ENCODE assay signal across 28 cellular contexts in the genomic region with DNA sequence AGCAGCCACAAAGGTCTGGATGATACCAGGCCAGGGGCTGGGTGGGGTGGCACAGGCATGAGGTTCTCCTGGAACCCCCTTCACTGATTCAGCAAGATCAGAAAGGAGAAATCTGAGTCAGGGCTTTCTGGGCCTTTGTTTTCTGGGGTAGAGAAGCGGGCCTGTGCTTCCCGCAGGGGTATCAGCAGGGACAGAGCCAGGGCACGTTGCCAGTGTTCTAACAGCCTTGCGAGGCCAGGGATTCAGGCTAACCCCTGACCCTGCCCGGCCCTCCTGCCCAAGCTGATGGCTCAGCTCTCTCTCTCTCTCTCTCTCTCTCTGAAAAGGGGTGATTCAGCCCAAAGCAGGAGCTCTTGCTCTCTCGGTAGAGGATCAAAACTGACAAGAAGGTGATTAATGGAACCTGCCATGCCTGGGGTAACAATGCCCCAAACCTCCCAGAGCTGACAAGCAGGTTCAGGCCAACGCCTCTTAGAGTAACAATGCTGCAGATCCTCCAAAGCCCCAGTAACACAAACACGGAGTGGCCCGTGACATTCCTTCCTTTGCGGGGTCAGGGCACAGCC. TPM values are rescaled to one million over a fixed set of nuclear protein-coding genes. Genes with fewer than 3 reads are reported as not detected.
DNase-seq lines count a peak whose midpoint lies in the region; ATAC-seq and TF ChIP-seq lines count a peak whose summit lies in the region.
"Had no signal": no experiment of that assay in that cellular context is flagged by ENCODE, and none has a peak within 500 bp of the region (broad histone marks: within the 10 kb centered on the region; RNA-seq: fewer than 3 reads in every experiment).

No MANE protein-coding gene starts in this region.

- H3K27me3 ChIP-seq in Caco-2 (replicated peaks; ENCODE audit: control insufficient read depth, insufficient read depth, low read length) (no peaks in the 10 kb centered on the region), RWPE2 (ENCODE audit: insufficient read depth, poor library complexity, severe bottlenecking) (no peaks in the 10 kb centered on the region), osteoblast (ENCODE audit: insufficient read depth, low read length) (no peaks in the 10 kb centered on the region)
- H3K27me3 ChIP-seq: dorsolateral prefrontal cortex had no signal

- H3K4me3 ChIP-seq in Caco-2 (ENCODE audit: low read depth, low read length), result no peak overlapping the region
- H3K4me3 ChIP-seq in RWPE2 (ENCODE audit: severe bottlenecking), result no peak overlapping the region
- H3K4me3 ChIP-seq in osteoblast (ENCODE audit: insufficient read depth, low read length), result no peak overlapping the region
- H3K4me3 ChIP-seq: dorsolateral prefrontal cortex, heart left ventricle had no signal

- H3K9me3 Mint-ChIP-seq in Caco-2 (ENCODE audit: unreplicated experiment), result no peaks in the 10 kb centered on the region
- H3K9me3 Mint-ChIP-seq: activated CD4-positive, alpha-beta memory T cell treated with anti-CD3 and anti-CD28 coated beads, Interleukin-2, amount 10 ng/mL, durations not matched to agents 7 days and 5 days; activated naive CD8-positive, alpha-beta T cell treated with anti-CD3 and anti-CD28 coated beads, Interleukin-2, amount 10 ng/mL, durations not matched to agents 7 days and 5 days; CD8-positive, alpha-beta memory T cell; stimulated activated naive B cell treated with anti-CD40 and anti-IgM and Interleukin-4, amounts not matched to agents 10 μg/mL and 1 μg/mL and 100 μg/mL, for 72 hours; T-helper 1 cell treated with Interleukin-12 subunit alpha and Interleukin-12 subunit beta and Interleukin-4 antibody, amounts not matched to agents 30 μg/mL and 1 μg/mL, for 36 hours had no signal

- peak overlapping the region; percentile 12 for H3K27ac Mint-ChIP-seq in Caco-2 (ENCODE audit: unreplicated experiment)
- H3K27ac Mint-ChIP-seq: activated CD4-positive, alpha-beta memory T cell treated with anti-CD3 and anti-CD28 coated beads, Interleukin-2, amount 10 ng/mL, durations not matched to agents 7 days and 5 days; activated naive CD8-positive, alpha-beta T cell treated with anti-CD3 and anti-CD28 coated beads, Interleukin-2, amount 10 ng/mL, durations not matched to agents 7 days and 5 days; stimulated activated naive B cell treated with anti-CD40 and anti-IgM and Interleukin-4, amounts not matched to agents 10 μg/mL and 1 μg/mL and 100 μg/mL, for 72 hours; T-helper 1 cell treated with Interleukin-12 subunit alpha and Interleukin-12 subunit beta and Interleukin-4 antibody, amounts not matched to agents 30 μg/mL and 1 μg/mL, for 36 hours had no signal

- H3K9me3 ChIP-seq in Caco-2 (no peaks in the 10 kb centered on the region), RWPE2 (ENCODE audit: severe bottlenecking) (no peaks in the 10 kb centered on the region), osteoblast (ENCODE audit: low read depth, low read length) (no peaks in the 10 kb centered on the region)
- H3K9me3 ChIP-seq: heart left ventricle, SK-N-SH had no signal

- ATAC-seq in RWPE2 (ENCODE audit: low read depth) (peak; percentile 78), esophagus mucosa (peak; percentile 45)
- ATAC-seq: heart left ventricle; left cardiac atrium; sciatic nerve; stimulated activated naive B cell treated with anti-CD40 and anti-IgM and Interleukin-4, amounts not matched to agents 10 μg/mL and 1 μg/mL and 100 μg/mL, for 72 hours had no signal

- BruUV-seq in Caco-2 (replicated peaks; lab: Mats Ljungman, UMichigan), result no TSS peak

- H3K27me3 Mint-ChIP-seq in Caco-2 (ENCODE audit: insufficient read depth, unreplicated experiment), result no peaks in the 10 kb centered on the region
- H3K27me3 Mint-ChIP-seq: activated CD4-positive, alpha-beta memory T cell treated with anti-CD3 and anti-CD28 coated beads, Interleukin-2, amount 10 ng/mL, durations not matched to agents 7 days and 5 days; activated naive CD8-positive, alpha-beta T cell treated with anti-CD3 and anti-CD28 coated beads, Interleukin-2, amount 10 ng/mL, durations not matched to agents 7 days and 5 days had no signal

- POLR2A ChIA-PET in Caco-2 (lab: Charles Lee), result no interaction called here

- TF ChIP-seq CTCF in Caco-2 (IDR thresholded peaks at IDR 0.05; ENCODE audit: insufficient read depth in 1 of 2, low read depth in 1 of 2, low read length in 1 of 2, severe bottlenecking in 1 of 2, unreplicated experiment in 1 of 2) (no peak), RWPE2 (IDR thresholded peaks at IDR 0.05; ENCODE audit: poor library complexity, severe bottlenecking) (no peak), osteoblast (IDR thresholded peaks at IDR 0.05; ENCODE audit: extremely low read depth, low read depth, low read length) (no peak)

- H2AFZ ChIP-seq in osteoblast (ENCODE audit: low read length), result no peak overlapping the region

- no peaks in the 10 kb centered on the region for H3K79me2 ChIP-seq in osteoblast (ENCODE audit: insufficient read depth, low read length)

- H3K36me3 ChIP-seq in Caco-2 (ENCODE audit: control insufficient read depth, insufficient read depth, low read length) (no peaks in the 10 kb centered on the region), RWPE2 (ENCODE audit: low read depth) (no peaks in the 10 kb centered on the region), osteoblast (ENCODE audit: insufficient read depth, low read length) (no peaks in the 10 kb centered on the region)
- H3K36me3 ChIP-seq: heart left ventricle had no signal

- H3K4me1 ChIP-seq in Caco-2 (peaks cover 49% of the 10 kb centered on the region), RWPE2 (ENCODE audit: insufficient read depth, poor library complexity, severe bottlenecking) (peaks cover 19% of the 10 kb centered on the region), osteoblast (ENCODE audit: insufficient read depth, low read length) (peaks cover 8% of the 10 kb centered on the region)
- H3K4me1 ChIP-seq: heart left ventricle had no signal

- DNase-seq in Caco-2 (no peak), RWPE2 (ENCODE audit: low spot score) (no peak), osteoblast (ENCODE audit: insufficient read length, low spot score, missing footprints) (peak; percentile 76), NCI-H524 treated with DMSO at 0.1 percent for 48 hours (lab: John Stamatoyannopoulos, UW) (no peak), COR-L47 (lab: John Stamatoyannopoulos, UW) (no peak), NCI-H82 treated with DMSO at 0.1 percent for 48 hours (lab: John Stamatoyannopoulos, UW; ENCODE audit: unreplicated experiment) (no peak)
- no peak for DNase-seq in activated CD4-positive, CD25-positive, alpha-beta regulatory T cell treated with anti-CD3 and anti-CD28 coated beads, Interleukin-2, amount 50 U/mL, for 72 hours
- DNase-seq: activated CD4-positive, alpha-beta memory T cell treated with anti-CD3 and anti-CD28 coated beads, Interleukin-2, amount 10 ng/mL, durations not matched to agents 7 days and 5 days; activated naive CD8-positive, alpha-beta T cell treated with anti-CD3 and anti-CD28 coated beads, Interleukin-2, amount 10 ng/mL, durations not matched to agents 7 days and 5 days; CD8-positive, alpha-beta memory T cell; cerebellar nuclear complex; dorsolateral prefrontal cortex; foreskin fibroblast; GDM1; GOT3; heart left ventricle; left cardiac atrium; NCI-H1092 treated with DMSO at 0.1 percent for 48 hours; NCI-H187; NCI-H526; SK-N-SH; stimulated activated CD4-positive, alpha-beta T cell treated with anti-CD3 and anti-CD28 coated beads, Interleukin-4, amount 100 ng/mL, for 4 hours; stimulated activated naive B cell treated with anti-CD40 and anti-IgM and Interleukin-4, amounts not matched to agents 10 μg/mL and 1 μg/mL and 100 μg/mL, for 72 hours had no signal

- peaks cover 29% of the 10 kb centered on the region for H3K4me1 Mint-ChIP-seq in Caco-2 (ENCODE audit: low read depth, unreplicated experiment)
- H3K4me1 Mint-ChIP-seq: activated CD4-positive, alpha-beta memory T cell treated with anti-CD3 and anti-CD28 coated beads, Interleukin-2, amount 10 ng/mL, durations not matched to agents 7 days and 5 days; activated naive CD8-positive, alpha-beta T cell treated with anti-CD3 and anti-CD28 coated beads, Interleukin-2, amount 10 ng/mL, durations not matched to agents 7 days and 5 days; CD8-positive, alpha-beta memory T cell had no signal

- CTCF ChIA-PET in Caco-2 (lab: Charles Lee), result interaction anchor here (0.6 to 1.3 kb wide), 3 partner anchors 15 to 155 kb away, joined by 3 to 5 read pairs (median 3); no protein-coding TSS in a partner anchor

- H3K27ac ChIP-seq in RWPE2 (ENCODE audit: poor library complexity, severe bottlenecking) (peak overlapping the region; percentile 25), osteoblast (ENCODE audit: low read depth, low read length) (no peak overlapping the region)
- H3K27ac ChIP-seq: dorsolateral prefrontal cortex, heart left ventricle had no signal

- no peak overlapping the region for H3K4me3 Mint-ChIP-seq in Caco-2 (ENCODE audit: unreplicated experiment)
- H3K4me3 Mint-ChIP-seq: activated CD4-positive, alpha-beta memory T cell treated with anti-CD3 and anti-CD28 coated beads, Interleukin-2, amount 10 ng/mL, durations not matched to agents 7 days and 5 days; activated naive CD8-positive, alpha-beta T cell treated with anti-CD3 and anti-CD28 coated beads, Interleukin-2, amount 10 ng/mL, durations not matched to agents 7 days and 5 days; CD8-positive, alpha-beta memory T cell; stimulated activated naive B cell treated with anti-CD40 and anti-IgM and Interleukin-4, amounts not matched to agents 10 μg/mL and 1 μg/mL and 100 μg/mL, for 72 hours; T-helper 1 cell treated with Interleukin-12 subunit alpha and Interleukin-12 subunit beta and Interleukin-4 antibody, amounts not matched to agents 30 μg/mL and 1 μg/mL, for 36 hours had no signal

- H4K20me1 ChIP-seq in osteoblast (ENCODE audit: insufficient read depth, low read length), result no peaks in the 10 kb centered on the region

- no peak overlapping the region for H3K4me2 ChIP-seq in osteoblast (ENCODE audit: insufficient read depth, low read length)
- H3K4me2 ChIP-seq: SK-N-SH had no signal

- peaks cover 6% of the 10 kb centered on the region for H3K36me3 Mint-ChIP-seq in Caco-2 (ENCODE audit: insufficient read depth, unreplicated experiment)
- H3K36me3 Mint-ChIP-seq: activated naive CD8-positive, alpha-beta T cell treated with anti-CD3 and anti-CD28 coated beads, Interleukin-2, amount 10 ng/mL, durations not matched to agents 7 days and 5 days; CD8-positive, alpha-beta memory T cell; stimulated activated naive B cell treated with anti-CD40 and anti-IgM and Interleukin-4, amounts not matched to agents 10 μg/mL and 1 μg/mL and 100 μg/mL, for 72 hours had no signal

- intact Hi-C loops in Caco-2 (cut with micrococcal nuclease; ENCODE audit: unreplicated experiment), result no loop called here

RNA-seq across cellular contexts. Expression of gene KRT13, which starts 2.0 kb away (rescaled TPM):
- 0.35 TPM in 1 of 2 replicates, not detected in the other for total RNA-seq in Caco-2 (2022)
- total RNA-seq in esophagus mucosa, result 44,686 TPM
- total RNA-seq in osteoblast, result not detected in 2 replicates
- total RNA-seq: activated CD4-positive, alpha-beta memory T cell treated with anti-CD3 and anti-CD28 coated beads, Interleukin-2, amount 10 ng/mL, durations not matched to agents 7 days and 5 days; activated naive CD8-positive, alpha-beta T cell treated with anti-CD3 and anti-CD28 coated beads, Interleukin-2, amount 10 ng/mL, durations not matched to agents 7 days and 5 days; CD8-positive, alpha-beta memory T cell; left cardiac atrium; posterior vena cava had no signal

RNA-seq across cellular contexts. Expression of gene KRT15, which starts 11.3 kb away (rescaled TPM):
- 5.3 and 10.5 TPM in 2 replicates for total RNA-seq in Caco-2 (2022)
- total RNA-seq in esophagus mucosa, result 2,810 TPM
- 0.59 and 0.72 TPM in 2 replicates for total RNA-seq in osteoblast
- total RNA-seq: activated CD4-positive, alpha-beta memory T cell treated with anti-CD3 and anti-CD28 coated beads, Interleukin-2, amount 10 ng/mL, durations not matched to agents 7 days and 5 days; activated naive CD8-positive, alpha-beta T cell treated with anti-CD3 and anti-CD28 coated beads, Interleukin-2, amount 10 ng/mL, durations not matched to agents 7 days and 5 days; CD8-positive, alpha-beta memory T cell; posterior vena cava had no signal

RNA-seq across cellular contexts. Expression of gene KRT36, which starts 17.7 kb away (rescaled TPM):
- total RNA-seq in Caco-2 (2022), result not detected in 2 replicates
- not detected for total RNA-seq in esophagus mucosa
- total RNA-seq in osteoblast, result 0.36 TPM in 1 of 2 replicates, not detected in the other
- total RNA-seq: activated CD4-positive, alpha-beta memory T cell treated with anti-CD3 and anti-CD28 coated beads, Interleukin-2, amount 10 ng/mL, durations not matched to agents 7 days and 5 days; activated naive CD8-positive, alpha-beta T cell treated with anti-CD3 and anti-CD28 coated beads, Interleukin-2, amount 10 ng/mL, durations not matched to agents 7 days and 5 days; CD8-positive, alpha-beta memory T cell; dorsolateral prefrontal cortex; heart left ventricle; left cardiac atrium; posterior vena cava; sciatic nerve; ureter had no signal

RNA-seq across cellular contexts. Expression of gene KRT19, which starts 20.7 kb away (rescaled TPM):
- total RNA-seq in Caco-2 (2022) (975 and 1,121 TPM in 2 replicates), esophagus mucosa (366 TPM), osteoblast (68.8 and 69.0 TPM in 2 replicates)
- total RNA-seq: activated CD4-positive, alpha-beta memory T cell treated with anti-CD3 and anti-CD28 coated beads, Interleukin-2, amount 10 ng/mL, durations not matched to agents 7 days and 5 days; activated naive CD8-positive, alpha-beta T cell treated with anti-CD3 and anti-CD28 coated beads, Interleukin-2, amount 10 ng/mL, durations not matched to agents 7 days and 5 days; CD8-positive, alpha-beta memory T cell had no signal

RNA-seq across cellular contexts. Expression of gene KRT35, which starts 26.4 kb away (rescaled TPM):
- total RNA-seq in Caco-2 (2022) (not detected in 2 replicates), esophagus mucosa (not detected), osteoblast (not detected in 2 replicates)
- total RNA-seq: activated CD4-positive, alpha-beta memory T cell treated with anti-CD3 and anti-CD28 coated beads, Interleukin-2, amount 10 ng/mL, durations not matched to agents 7 days and 5 days; activated naive CD8-positive, alpha-beta T cell treated with anti-CD3 and anti-CD28 coated beads, Interleukin-2, amount 10 ng/mL, durations not matched to agents 7 days and 5 days; CD8-positive, alpha-beta memory T cell; dorsolateral prefrontal cortex; heart left ventricle; left cardiac atrium; posterior vena cava; ureter had no signal

Comparison
In these comparisons a context has a peak if more than half of its experiments do, and no peak if none do; other contexts are left out.
1. RNA of gene KRT13, which starts 2.0 kb away (total RNA-seq): 44,686 TPM in esophagus mucosa (single experiment); 0.35 TPM in Caco-2 and not detected in osteoblast; every median in the first group is over 1,000 times any median in the second.
2. RNA of gene KRT15, which starts 11.3 kb away (total RNA-seq): 2,810 TPM in esophagus mucosa (single experiment); 5.3 to 10.5 TPM in Caco-2 and 0.59 to 0.72 TPM in osteoblast; every median in the first group is over 100 times any median in the second.